In the genomic region with DNA sequence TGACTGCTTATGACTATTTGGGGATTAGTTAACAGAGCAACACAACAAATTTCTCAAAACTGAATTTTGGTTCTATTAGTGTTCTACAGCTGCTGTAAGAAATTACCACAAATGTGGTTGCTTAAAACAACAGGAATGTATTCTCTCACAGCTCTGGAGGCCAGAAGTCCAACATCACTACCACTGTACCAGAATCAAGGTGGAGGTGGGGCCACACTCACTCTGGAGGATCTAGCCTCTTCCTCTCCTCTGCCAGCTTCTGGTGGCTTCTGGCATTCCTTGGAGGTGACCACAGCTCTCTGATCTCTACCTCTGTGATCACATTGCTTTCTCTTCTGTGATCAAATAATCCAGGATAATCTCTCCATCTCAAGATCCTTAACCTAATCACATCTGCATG, we compare ENCODE assay signal across 23 cellular contexts.
DNase-seq lines count a peak whose midpoint lies in the region; ATAC-seq and TF ChIP-seq lines count a peak whose summit lies in the region.
"Had no signal": no experiment of that assay in that cellular context is flagged by ENCODE, and none has a peak within 500 bp of the region (broad histone marks: within the 10 kb centered on the region; RNA-seq: fewer than 3 reads in every experiment).

No MANE protein-coding gene starts in this region.

- H3K4me3 ChIP-seq in body of pancreas = no peak overlapping the region
- H3K4me3 ChIP-seq: A549; BLaER1 treated with 17β-estradiol and CSF1 and Interleukin-3, amounts not matched to agents 10 nM and 100 nM; coronary artery; esophagus squamous epithelium; upper lobe of left lung had no signal

- no peaks in the 10 kb centered on the region for H3K36me3 Mint-ChIP-seq in activated T-helper 1 cell treated with anti-CD3 and anti-CD28 coated beads, Interleukin-12 subunit alpha, Interleukin-12 subunit beta, Interleukin-2, Interleukin-4 antibody, amounts not matched to agents 30 ng/mL and 10 ng/mL and 1 ng/mL, durations not matched to agents 14 hours and 24 hours and 36 hours (ENCODE audit: low read depth)
- H3K36me3 Mint-ChIP-seq: mesothelial cell of epicardium had no signal

- H3K4me1 ChIP-seq in body of pancreas = no peaks in the 10 kb centered on the region
- H3K4me1 ChIP-seq: A549; BLaER1 treated with 17β-estradiol and CSF1 and Interleukin-3, amounts not matched to agents 10 nM and 100 nM; esophagus squamous epithelium had no signal

- H3K4me3 Mint-ChIP-seq in activated T-helper 1 cell treated with anti-CD3 and anti-CD28 coated beads, Interleukin-12 subunit alpha, Interleukin-12 subunit beta, Interleukin-2, Interleukin-4 antibody, amounts not matched to agents 30 ng/mL and 10 ng/mL and 1 ng/mL, durations not matched to agents 14 hours and 24 hours and 36 hours = no peak overlapping the region
- H3K4me3 Mint-ChIP-seq: activated CD4-positive, alpha-beta T cell treated with anti-CD3 and anti-CD28 coated beads, Interleukin-2, amount 10 ng/mL, durations not matched to agents 24 days and 14 days; activated naive CD8-positive, alpha-beta T cell; H9; mesothelial cell of epicardium; nephron had no signal

- H3K27me3 ChIP-seq in body of pancreas = no peaks in the 10 kb centered on the region
- H3K27me3 ChIP-seq: BLaER1 treated with 17β-estradiol and CSF1 and Interleukin-3, amounts not matched to agents 10 nM and 100 nM; esophagus squamous epithelium; upper lobe of left lung had no signal

- no peaks in the 10 kb centered on the region for H3K9me3 Mint-ChIP-seq in activated T-helper 1 cell treated with anti-CD3 and anti-CD28 coated beads, Interleukin-12 subunit alpha, Interleukin-12 subunit beta, Interleukin-2, Interleukin-4 antibody, amounts not matched to agents 30 ng/mL and 10 ng/mL and 1 ng/mL, durations not matched to agents 14 hours and 24 hours and 36 hours
- H3K9me3 Mint-ChIP-seq: activated CD4-positive, alpha-beta T cell treated with anti-CD3 and anti-CD28 coated beads, Interleukin-2, amount 10 ng/mL, durations not matched to agents 24 days and 14 days; activated T-helper 2 cell treated with anti-CD3 and anti-CD28 coated beads, Interferon-gamma antibody, Interleukin-2, Interleukin-4, amounts not matched to agents 10 μg/mL and 5 μg/mL and 100 μg/mL, durations not matched to agents 14 hours and 24 hours and 36 hours; H9; mesothelial cell of epicardium; nephron had no signal

- TF ChIP-seq POLR2A in body of pancreas (IDR thresholded peaks at IDR 0.05) = no peak

- TF ChIP-seq CTCF in body of pancreas (IDR thresholded peaks at IDR 0.05) = no peak

- no peak for ATAC-seq in body of pancreas
- ATAC-seq: A549 had no signal

- H3K27ac Mint-ChIP-seq in activated T-helper 1 cell treated with anti-CD3 and anti-CD28 coated beads, Interleukin-12 subunit alpha, Interleukin-12 subunit beta, Interleukin-2, Interleukin-4 antibody, amounts not matched to agents 30 ng/mL and 10 ng/mL and 1 ng/mL, durations not matched to agents 14 hours and 24 hours and 36 hours = no peak overlapping the region
- H3K27ac Mint-ChIP-seq: activated CD4-positive, alpha-beta T cell treated with anti-CD3 and anti-CD28 coated beads, Interleukin-2, amount 10 ng/mL, durations not matched to agents 24 days and 14 days; activated naive CD8-positive, alpha-beta T cell; activated T-helper 2 cell treated with anti-CD3 and anti-CD28 coated beads, Interferon-gamma antibody, Interleukin-2, Interleukin-4, amounts not matched to agents 10 μg/mL and 5 μg/mL and 100 μg/mL, durations not matched to agents 14 hours and 24 hours and 36 hours; H9; mesothelial cell of epicardium; nephron had no signal

- no peak overlapping the region for H3K27ac ChIP-seq in body of pancreas
- H3K27ac ChIP-seq: A549; BLaER1 treated with 17β-estradiol and CSF1 and Interleukin-3, amounts not matched to agents 10 nM and 100 nM; coronary artery; esophagus squamous epithelium; upper lobe of left lung had no signal

- peak; percentile 49 for DNase-seq in AG08395 (ENCODE audit: low spot score)
- DNase-seq in HCEC 1CT = peak; percentile 22
- DNase-seq in SW480 (ENCODE audit: low spot score) = peak; percentile 54
- DNase-seq in iris pigment epithelial cell (ENCODE audit: low read depth) = peak; percentile 10
- no peak for DNase-seq in NCI-H1694 (lab: John Stamatoyannopoulos, UW)
- DNase-seq in activated T-helper 1 cell treated with anti-CD3 and anti-CD28 coated beads, Interleukin-12 subunit alpha, Interleukin-12 subunit beta, Interleukin-2, Interleukin-4 antibody, amounts not matched to agents 30 ng/mL and 10 ng/mL and 1 ng/mL, durations not matched to agents 14 hours and 24 hours and 36 hours (ENCODE audit: low spot score) = no peak
- DNase-seq in body of pancreas = no peak
- no peak for DNase-seq in NCI-H446 treated with DMSO at 0.1 percent for 48 hours (lab: John Stamatoyannopoulos, UW)
- DNase-seq: activated CD4-positive, alpha-beta T cell treated with anti-CD3 and anti-CD28 coated beads, Interleukin-2, amount 10 ng/mL, durations not matched to agents 24 days and 14 days; esophagus squamous epithelium; H9; KBM-7; NCI-H2081; NCI-H446; posterior cingulate gyrus; upper lobe of left lung had no signal

- H3K27me3 Mint-ChIP-seq in activated T-helper 1 cell treated with anti-CD3 and anti-CD28 coated beads, Interleukin-12 subunit alpha, Interleukin-12 subunit beta, Interleukin-2, Interleukin-4 antibody, amounts not matched to agents 30 ng/mL and 10 ng/mL and 1 ng/mL, durations not matched to agents 14 hours and 24 hours and 36 hours (ENCODE audit: insufficient read depth) = peaks cover 2% of the 10 kb centered on the region
- H3K27me3 Mint-ChIP-seq: activated naive CD8-positive, alpha-beta T cell had no signal

- H3K9me3 ChIP-seq in body of pancreas = no peaks in the 10 kb centered on the region
- H3K9me3 ChIP-seq: A549; BLaER1 treated with 17β-estradiol and CSF1 and Interleukin-3, amounts not matched to agents 10 nM and 100 nM; esophagus squamous epithelium; upper lobe of left lung had no signal

- intact Hi-C loops in activated T-helper 1 cell treated with anti-CD3 and anti-CD28 coated beads, Interleukin-12 subunit alpha, Interleukin-12 subunit beta, Interleukin-2, Interleukin-4 antibody, amounts not matched to agents 30 ng/mL and 10 ng/mL and 1 ng/mL, durations not matched to agents 14 hours and 24 hours and 36 hours (cut with micrococcal nuclease) = no loop called here
- intact Hi-C loops in body of pancreas (cut with DNase I) = no loop called here

- no peaks in the 10 kb centered on the region for H3K4me1 Mint-ChIP-seq in activated T-helper 1 cell treated with anti-CD3 and anti-CD28 coated beads, Interleukin-12 subunit alpha, Interleukin-12 subunit beta, Interleukin-2, Interleukin-4 antibody, amounts not matched to agents 30 ng/mL and 10 ng/mL and 1 ng/mL, durations not matched to agents 14 hours and 24 hours and 36 hours (ENCODE audit: low read depth)
- H3K4me1 Mint-ChIP-seq: activated CD4-positive, alpha-beta T cell treated with anti-CD3 and anti-CD28 coated beads, Interleukin-2, amount 10 ng/mL, durations not matched to agents 24 days and 14 days had no signal

- no peaks in the 10 kb centered on the region for H3K36me3 ChIP-seq in body of pancreas (replicated peaks in 1 of 2; ENCODE audit: insufficient read depth in 1 of 2, low read depth in 2 of 2)
- H3K36me3 ChIP-seq: BLaER1 treated with 17β-estradiol and CSF1 and Interleukin-3, amounts not matched to agents 10 nM and 100 nM; esophagus squamous epithelium; upper lobe of left lung had no signal

Comparison
In these comparisons a context has a peak if more than half of its experiments do, and no peak if none do; other contexts are left out.
1. DNase-seq: peak in AG08395 (single experiment), HCEC 1CT (single experiment), SW480 (single experiment) and iris pigment epithelial cell (single experiment); none in NCI-H1694 (single experiment), activated T-helper 1 cell treated with anti-CD3 and anti-CD28 coated beads, Interleukin-12 subunit alpha, Interleukin-12 subunit beta, Interleukin-2, Interleukin-4 antibody, amounts not matched to agents 30 ng/mL and 10 ng/mL and 1 ng/mL, durations not matched to agents 14 hours and 24 hours and 36 hours (single experiment), body of pancreas (0 of 4) and NCI-H446 treated with DMSO at 0.1 percent for 48 hours (single experiment).